Comparison of ENCODE assay signal across 8 cellular contexts in the genomic region with DNA sequence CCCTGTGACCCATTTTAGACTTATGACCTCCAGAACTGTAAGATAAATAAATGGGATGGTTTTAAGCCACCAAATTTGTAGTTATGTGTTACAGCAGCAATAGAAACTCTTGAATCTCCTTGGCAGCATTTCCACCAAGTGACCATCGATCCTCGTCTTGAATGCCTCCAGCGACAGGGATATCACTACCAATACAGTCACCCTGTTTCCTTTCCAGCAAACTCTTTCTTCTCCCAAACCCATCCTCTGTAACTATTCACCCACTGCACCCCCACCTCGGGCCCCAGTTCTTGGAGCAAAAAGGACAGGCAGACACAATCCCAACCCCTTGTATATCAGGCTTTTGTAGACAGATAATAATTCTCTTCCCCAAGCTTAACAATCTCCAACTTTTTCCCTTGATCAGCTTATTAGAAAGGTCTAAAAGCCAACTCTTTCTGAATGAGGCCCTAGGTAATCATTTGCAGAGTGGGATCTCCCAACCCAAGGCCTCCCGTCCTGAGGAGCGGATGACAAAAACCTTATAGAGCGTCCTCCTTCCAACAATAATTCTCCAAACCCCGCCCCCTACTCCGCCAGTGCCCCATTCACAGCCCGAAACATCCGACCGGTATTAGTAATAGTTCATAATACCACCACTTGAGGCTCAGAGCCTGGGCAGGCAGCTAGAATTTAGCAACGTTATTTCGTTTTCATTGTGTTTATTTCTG. TPM values are rescaled to one million over a fixed set of nuclear protein-coding genes. Genes with fewer than 3 reads are reported as not detected.
DNase-seq lines count a peak whose midpoint lies in the region; ATAC-seq lines count a peak whose summit lies in the region.

No MANE protein-coding gene starts in this region.

- H3K9me3 ChIP-seq in CD4-positive, alpha-beta memory T cell (ENCODE audit: control insufficient read depth in 1 of 2, low read length in 2 of 2), result no peaks in the 10 kb centered on the region
- H3K9me3 ChIP-seq in effector memory CD4-positive, alpha-beta T cell (ENCODE audit: control insufficient read depth, low read length), result no peaks in the 10 kb centered on the region
- no peaks in the 10 kb centered on the region for H3K9me3 ChIP-seq in muscle layer of duodenum (ENCODE audit: control insufficient read depth in 1 of 2, low read length in 2 of 2)

- H3K27ac Mint-ChIP-seq in CD4-positive, alpha-beta memory T cell, result no peak overlapping the region

- H3K36me3 Mint-ChIP-seq in CD4-positive, alpha-beta memory T cell, result no peaks in the 10 kb centered on the region

- no peaks in the 10 kb centered on the region for H3K27me3 ChIP-seq in CD4-positive, alpha-beta memory T cell (ENCODE audit: insufficient read depth, low read length)
- H3K27me3 ChIP-seq in effector memory CD4-positive, alpha-beta T cell (replicated peaks; ENCODE audit: control insufficient read depth, insufficient read depth, low read length, poor library complexity, severe bottlenecking), result no peaks in the 10 kb centered on the region
- H3K27me3 ChIP-seq in muscle layer of duodenum (ENCODE audit: low read depth, low read length), result no peaks in the 10 kb centered on the region

- H3K27me3 Mint-ChIP-seq in CD4-positive, alpha-beta memory T cell, result no peaks in the 10 kb centered on the region

- H3K4me1 ChIP-seq in CD4-positive, alpha-beta memory T cell (ENCODE audit: insufficient read depth, low read length), result peaks cover 43% of the 10 kb centered on the region
- H3K4me1 ChIP-seq in effector memory CD4-positive, alpha-beta T cell (ENCODE audit: control insufficient read depth, insufficient read depth, low read length, poor library complexity, severe bottlenecking), result peaks cover 13% of the 10 kb centered on the region
- peaks cover 0 to 13% of the 10 kb centered on the region in 2 donors for H3K4me1 ChIP-seq in muscle layer of duodenum (ENCODE audit: control insufficient read depth in 1 of 2, insufficient read depth in 2 of 2, low read length in 2 of 2)

- peak overlapping the region; percentile 53 for H3K27ac ChIP-seq in CD4-positive, alpha-beta memory T cell (ENCODE audit: low read depth, low read length)
- peak overlapping the region; percentile 57 for H3K27ac ChIP-seq in effector memory CD4-positive, alpha-beta T cell (ENCODE audit: insufficient read depth, low read length, poor library complexity, severe bottlenecking)
- H3K27ac ChIP-seq in muscle layer of duodenum (ENCODE audit: low read length), result peak overlapping the region; percentile 97

- H3K4me1 Mint-ChIP-seq in CD4-positive, alpha-beta memory T cell, result peaks cover 8 to 20% (median 14%) of the 10 kb centered on the region in 4 donors

- no peaks in the 10 kb centered on the region for H3K9me3 Mint-ChIP-seq in CD4-positive, alpha-beta memory T cell

- intact Hi-C loops in CD4-positive, alpha-beta memory T cell (cut with micrococcal nuclease), result no loop called here

- ATAC-seq in GM19025 (IDR thresholded peaks at IDR 0.05; ENCODE audit: low read depth, unreplicated experiment) (peak; percentile 5), HG03139 (IDR thresholded peaks at IDR 0.05; ENCODE audit: unreplicated experiment) (peak; percentile 12), GM18520 (IDR thresholded peaks at IDR 0.05; ENCODE audit: unreplicated experiment) (no peak)

- peak overlapping the region; percentile 45 to 67 for H3K4me3 ChIP-seq in CD4-positive, alpha-beta memory T cell (ENCODE audit: low read length in 2 of 2)
- H3K4me3 ChIP-seq in effector memory CD4-positive, alpha-beta T cell (ENCODE audit: insufficient read depth, low read depth, low read length, poor library complexity, severe bottlenecking), result peak overlapping the region; percentile 54
- peak overlapping the region; percentile 59 to 64 for H3K4me3 ChIP-seq in muscle layer of duodenum (ENCODE audit: low read depth in 1 of 2, low read length in 2 of 2)

- POLR2A ChIA-PET in CD4-positive, alpha-beta memory T cell (lab: Charles Lee; ENCODE audit: partially characterized antibody), result interaction anchor here (1.0 to 3.9 kb wide), 10 partner anchors 9 to 303 kb away, joined by 3 to 26 read pairs (median 11); partner anchors contain the start of genes ARL2BP, CIAPIN1, COQ9 and POLR2C

- CTCF ChIA-PET in CD4-positive, alpha-beta memory T cell (lab: Charles Lee; ENCODE audit: partially characterized antibody), result interaction anchor here (0.9 to 10.3 kb wide), 8 partner anchors 8 to 161 kb away, joined by 3 to 174 read pairs (median 4); partner anchors contain the start of gene ARL2BP

- H3K4me3 Mint-ChIP-seq in CD4-positive, alpha-beta memory T cell, result no peak overlapping the region

- no peaks in the 10 kb centered on the region for H3K36me3 ChIP-seq in CD4-positive, alpha-beta memory T cell (ENCODE audit: insufficient read depth, low read length)
- no peaks in the 10 kb centered on the region for H3K36me3 ChIP-seq in effector memory CD4-positive, alpha-beta T cell (ENCODE audit: control insufficient read depth, insufficient read depth, low read length)
- H3K36me3 ChIP-seq in muscle layer of duodenum (ENCODE audit: control insufficient read depth in 1 of 2, insufficient read depth in 2 of 2, low read length in 2 of 2), result no peaks in the 10 kb centered on the region

- DNase-seq in CD4-positive, alpha-beta memory T cell, result peak in 1 of 5 donors; percentile 67
- peak; percentile 89 for DNase-seq in OCI-M1 (lab: John Stamatoyannopoulos, UW)
- DNase-seq in effector memory CD4-positive, alpha-beta T cell, result peak in 1 of 3 donors; percentile 32
- no peak for DNase-seq in cortex of kidney (lab: John Stamatoyannopoulos, UW)

RNA-seq across cellular contexts. Expression of gene PLLP, which starts 14.7 kb away (rescaled TPM):
- 1 to 10 TPM; 1.6 to 2.4 TPM for total RNA-seq in CD4-positive, alpha-beta memory T cell
- polyA plus RNA-seq in CD4-positive, alpha-beta memory T cell, result 1 to 10 TPM; 1.6 to 2.2 TPM

RNA-seq across cellular contexts. Expression of gene ARL2BP, which starts 54.1 kb away (rescaled TPM):
- total RNA-seq in CD4-positive, alpha-beta memory T cell, result 10 to 100 TPM; 48.0 to 49.1 TPM
- 100 to 1,000 TPM; 130 to 181 TPM for polyA plus RNA-seq in CD4-positive, alpha-beta memory T cell

RNA-seq across cellular contexts. Expression of gene CCL22, which starts 59.4 kb away (rescaled TPM):
- total RNA-seq in CD4-positive, alpha-beta memory T cell, result under 1 TPM in 1 of 2 experiments, not detected in 1; 0.26 TPM
- not detected for polyA plus RNA-seq in CD4-positive, alpha-beta memory T cell
